16 cellular contexts compared by ENCODE assay signal in genomic region chr10:33001908-33002492, GRCh38. TPM values are rescaled to one million over a fixed set of nuclear protein-coding genes. Genes with fewer than 3 reads are reported as not detected.
A peak's percentile ranks its signal among the peaks of the same experiment; 100 is the strongest.
DNase-seq lines count a peak whose midpoint lies in the region; ATAC-seq and TF ChIP-seq lines count a peak whose summit lies in the region.
"Had no signal": no experiment of that assay in that cellular context is flagged by ENCODE, and none has a peak within 500 bp of the region (broad histone marks: within the 10 kb centered on the region; RNA-seq: fewer than 3 reads in every experiment).

No MANE protein-coding gene starts in this region.

- WGBS in lower leg skin, 2 donors = 84 to 92% methylated on average over 4 of the region's 4 CpGs

- H3K9me3 Mint-ChIP-seq in Calu3 (ENCODE audit: low read depth, unreplicated experiment) = no peaks in the 10 kb centered on the region
- H3K9me3 Mint-ChIP-seq: IgD-negative memory B cell had no signal

- peaks cover 30% of the 10 kb centered on the region for H3K36me3 Mint-ChIP-seq in Calu3 (ENCODE audit: insufficient read depth, unreplicated experiment)
- H3K36me3 Mint-ChIP-seq: IgD-negative memory B cell had no signal

- no peak overlapping the region for H3K4me3 ChIP-seq in adipocyte (ENCODE audit: low read length)
- no peak overlapping the region for H3K4me3 ChIP-seq in fibroblast of villous mesenchyme (ENCODE audit: low read depth, low read length)
- no peak overlapping the region for H3K4me3 ChIP-seq in lower leg skin (ENCODE audit: low read depth, poor library complexity, severe bottlenecking)
- H3K4me3 ChIP-seq: BLaER1 treated with 17β-estradiol and CSF1 and Interleukin-3, amounts not matched to agents 10 nM and 100 nM had no signal

- no peak for TF ChIP-seq CTCF in Calu3 (IDR thresholded peaks at IDR 0.05; ENCODE audit: unreplicated experiment)
- no peak for TF ChIP-seq CTCF in fibroblast of villous mesenchyme (IDR thresholded peaks at IDR 0.05; ENCODE audit: insufficient read depth, low read depth, low read length)
- no peak for TF ChIP-seq CTCF in lower leg skin (IDR thresholded peaks at IDR 0.05)

- H3K27me3 ChIP-seq in adipocyte (replicated peaks; ENCODE audit: control insufficient read depth, insufficient read depth, low read length) = no peaks in the 10 kb centered on the region

- H3K9ac ChIP-seq in adipocyte (ENCODE audit: low read length) = peak overlapping the region; percentile 5
- H3K9ac ChIP-seq: BLaER1 treated with 17β-estradiol and CSF1 and Interleukin-3, amounts not matched to agents 10 nM and 100 nM had no signal

- intact Hi-C loops in Calu3 (cut with micrococcal nuclease; ENCODE audit: unreplicated experiment) (loop anchor here (10.0 kb wide), 1 partner anchor 557 kb away; the partner anchor contains the start of gene CCDC7), lower leg skin (cut with DNase I; ENCODE audit: low total_unique reads) (no loop called here)

- no peak for TF ChIP-seq POLR2A in lower leg skin (IDR thresholded peaks at IDR 0.05)

- H3K4me1 Mint-ChIP-seq in Calu3 (ENCODE audit: low read depth, unreplicated experiment) = peaks cover 47% of the 10 kb centered on the region

- peak overlapping the region; percentile 95 for H3K27ac Mint-ChIP-seq in Calu3 (ENCODE audit: unreplicated experiment)

- no peaks in the 10 kb centered on the region for H3K36me3 ChIP-seq in adipocyte (ENCODE audit: control insufficient read depth, insufficient read depth, low read length, severe bottlenecking)
- H3K36me3 ChIP-seq: BLaER1 treated with 17β-estradiol and CSF1 and Interleukin-3, amounts not matched to agents 10 nM and 100 nM had no signal

- H3K9me3 ChIP-seq in adipocyte (ENCODE audit: control insufficient read depth, low read length) = peaks cover 4% of the 10 kb centered on the region

- CTCF ChIA-PET in Calu3 (lab: Charles Lee) = interaction anchor here (0.7 to 0.9 kb wide), 2 partner anchors 21 to 62 kb away, joined by 3 read pairs; no protein-coding TSS in a partner anchor

- no peak for ATAC-seq in GM21360 (IDR thresholded peaks at IDR 0.05; ENCODE audit: unreplicated experiment)

- no peak overlapping the region for H3K4me3 Mint-ChIP-seq in Calu3 (ENCODE audit: low read depth, unreplicated experiment)
- H3K4me3 Mint-ChIP-seq: CD8-positive, alpha-beta memory T cell had no signal

- BruUV-seq in Calu3 (replicated peaks; lab: Mats Ljungman, UMichigan) = no TSS peak

- H3K4me1 ChIP-seq in adipocyte (ENCODE audit: control insufficient read depth, insufficient read depth, low read length) = peaks cover 57% of the 10 kb centered on the region

- DNase-seq in Calu3 = no peak
- DNase-seq in adipocyte (ENCODE audit: low read depth) = no peak
- peak; percentile 29 for DNase-seq in fibroblast of villous mesenchyme (ENCODE audit: low read depth)
- peak; percentile 76 for DNase-seq in renal cortical epithelial cell (ENCODE audit: low read depth)
- no peak for DNase-seq in HT-29 (ENCODE audit: low spot score)
- no peak for DNase-seq in lower leg skin (ENCODE audit: low spot score in 2 of 2)
- no peak for DNase-seq in NCI-H510A (lab: John Stamatoyannopoulos, UW)
- DNase-seq: CD8-positive, alpha-beta memory T cell; DND-41; GDM1; H7; NCI-H187 treated with DMSO at 0.1 percent for 48 hours; NCI-H69 had no signal

- H3K27me3 Mint-ChIP-seq in Calu3 (ENCODE audit: unreplicated experiment) = no peaks in the 10 kb centered on the region
- H3K27me3 Mint-ChIP-seq: CD8-positive, alpha-beta memory T cell; IgD-negative memory B cell had no signal

RNA-seq across cellular contexts. Expression of gene ITGB1, which starts 44.0 kb away (rescaled TPM):
- total RNA-seq in Calu3 (2022) (1,388 and 1,455 TPM in 2 replicates), fibroblast of villous mesenchyme (1,751 and 1,757 TPM in 2 replicates), renal cortical epithelial cell (1,646 and 3,148 TPM in 2 replicates), lower leg skin (100 to 1,000 TPM; 159 to 216 (median 209) TPM)
- 169 and 195 TPM in 2 replicates for total RNA-seq in HT-29 (2014; rRNA removed; shearing (Covaris generic))

Comparison
In these comparisons a context has a peak if more than half of its experiments do, and no peak if none do; other contexts are left out.
1. DNase-seq: peak in fibroblast of villous mesenchyme (single experiment) and renal cortical epithelial cell (single experiment); none in Calu3 (single experiment), adipocyte (single experiment), HT-29 (single experiment), lower leg skin (0 of 2) and NCI-H510A (single experiment).